9 cellular contexts compared by ENCODE assay signal in genomic region chr19:7679771-7680605, GRCh38. TPM values are rescaled to one million over a fixed set of nuclear protein-coding genes. Genes with fewer than 3 reads are reported as not detected.
DNase-seq lines count a peak whose midpoint lies in the region; ATAC-seq and TF ChIP-seq lines count a peak whose summit lies in the region.
"Had no signal": no experiment of that assay in that cellular context is flagged by ENCODE, and none has a peak within 500 bp of the region (broad histone marks: within the 10 kb centered on the region; RNA-seq: fewer than 3 reads in every experiment).

No MANE protein-coding gene starts in this region.

- no peaks in the 10 kb centered on the region for H3K9me3 ChIP-seq in testis

- TF ChIP-seq POLR2A in testis (IDR thresholded peaks at IDR 0.05): no peak

- H3K4me3 ChIP-seq in kidney epithelial cell (ENCODE audit: low read depth, low read length) (peak overlapping the region; percentile 15), testis (peak overlapping the region; percentile 98 to 100)

- H3K4me1 Mint-ChIP-seq in activated T-cell treated with anti-CD3 and anti-CD28 coated beads, Interleukin-2, amount 50 U/mL, for 4 hours (ENCODE audit: low read depth): peaks cover 45% of the 10 kb centered on the region
- peaks cover 40% of the 10 kb centered on the region for H3K4me1 Mint-ChIP-seq in activated T-helper 2 cell treated with anti-CD3 and anti-CD28 coated beads, Interferon-gamma antibody, Interleukin-2, Interleukin-4, amounts not matched to agents 10 μg/mL and 5 μg/mL and 100 μg/mL, durations not matched to agents 14 hours and 24 hours and 36 hours (ENCODE audit: low read depth)

- peak overlapping the region; percentile 69 for H3K4me3 Mint-ChIP-seq in activated T-cell treated with anti-CD3 and anti-CD28 coated beads, Interleukin-2, amount 50 U/mL, for 4 hours
- peak overlapping the region; percentile 47 for H3K4me3 Mint-ChIP-seq in activated T-helper 2 cell treated with anti-CD3 and anti-CD28 coated beads, Interferon-gamma antibody, Interleukin-2, Interleukin-4, amounts not matched to agents 10 μg/mL and 5 μg/mL and 100 μg/mL, durations not matched to agents 14 hours and 24 hours and 36 hours (ENCODE audit: low read depth)

- WGBS in testis, 2 donors: 34 to 39% methylated on average over 22 of the region's 22 CpGs

- peaks cover 15% of the 10 kb centered on the region for H3K27me3 ChIP-seq in kidney epithelial cell (ENCODE audit: control insufficient read depth, insufficient read depth, low read length)
- no peaks in the 10 kb centered on the region for H3K27me3 ChIP-seq in testis

- no peaks in the 10 kb centered on the region for H3K9me3 Mint-ChIP-seq in activated T-cell treated with anti-CD3 and anti-CD28 coated beads, Interleukin-2, amount 50 U/mL, for 4 hours
- H3K9me3 Mint-ChIP-seq in activated T-helper 2 cell treated with anti-CD3 and anti-CD28 coated beads, Interferon-gamma antibody, Interleukin-2, Interleukin-4, amounts not matched to agents 10 μg/mL and 5 μg/mL and 100 μg/mL, durations not matched to agents 14 hours and 24 hours and 36 hours: no peaks in the 10 kb centered on the region

- no peak for TF ChIP-seq CTCF in kidney epithelial cell (IDR thresholded peaks at IDR 0.05; ENCODE audit: insufficient read depth, low read length, poor library complexity, severe bottlenecking)
- TF ChIP-seq CTCF in testis (IDR thresholded peaks at IDR 0.05): no peak

- H3K36me3 Mint-ChIP-seq in activated T-cell treated with anti-CD3 and anti-CD28 coated beads, Interleukin-2, amount 50 U/mL, for 4 hours (ENCODE audit: insufficient read depth): no peaks in the 10 kb centered on the region
- H3K36me3 Mint-ChIP-seq in activated T-helper 2 cell treated with anti-CD3 and anti-CD28 coated beads, Interferon-gamma antibody, Interleukin-2, Interleukin-4, amounts not matched to agents 10 μg/mL and 5 μg/mL and 100 μg/mL, durations not matched to agents 14 hours and 24 hours and 36 hours (ENCODE audit: low read depth): peaks cover 10% of the 10 kb centered on the region

- ATAC-seq in activated T-cell treated with anti-CD3 and anti-CD28 coated beads, Interleukin-2, amount 50 U/mL, for 4 hours: no peak
- no peak for ATAC-seq in GM21526 (IDR thresholded peaks at IDR 0.05; ENCODE audit: low FRiP score, unreplicated experiment)
- ATAC-seq in GM19328 (IDR thresholded peaks at IDR 0.05; ENCODE audit: unreplicated experiment): no peak

- no peak for DNase-seq in activated T-cell treated with anti-CD3 and anti-CD28 coated beads, Interleukin-2, amount 50 U/mL, for 4 hours
- DNase-seq in activated T-cell treated with anti-CD3 and anti-CD28 coated beads, Interleukin-2, amount 50 U/mL, for 1 hour: no peak
- no peak for DNase-seq in activated T-helper 2 cell treated with anti-CD3 and anti-CD28 coated beads, Interferon-gamma antibody, Interleukin-2, Interleukin-4, amounts not matched to agents 10 μg/mL and 5 μg/mL and 100 μg/mL, durations not matched to agents 14 hours and 24 hours and 36 hours (ENCODE audit: low spot score)
- DNase-seq in kidney epithelial cell (ENCODE audit: low read depth) (no peak), testis (no peak), NCI-H1417 (lab: John Stamatoyannopoulos, UW) (no peak)

- peaks cover 11% of the 10 kb centered on the region for H3K4me1 ChIP-seq in testis

- intact Hi-C loops in activated T-helper 2 cell treated with anti-CD3 and anti-CD28 coated beads, Interferon-gamma antibody, Interleukin-2, Interleukin-4, amounts not matched to agents 10 μg/mL and 5 μg/mL and 100 μg/mL, durations not matched to agents 14 hours and 24 hours and 36 hours (cut with micrococcal nuclease): loop anchor here (1.0 to 2.0 kb wide), 3 partner anchors 28 to 112 kb away; partner anchors contain the start of genes PET100 and XAB2
- intact Hi-C loops in testis (cut with DNase I; ENCODE audit: low total_unique reads): loop anchor here (10.0 kb wide), 1 partner anchor 115 kb away; no protein-coding TSS in a partner anchor

- H3K27ac Mint-ChIP-seq in activated T-helper 2 cell treated with anti-CD3 and anti-CD28 coated beads, Interferon-gamma antibody, Interleukin-2, Interleukin-4, amounts not matched to agents 10 μg/mL and 5 μg/mL and 100 μg/mL, durations not matched to agents 14 hours and 24 hours and 36 hours: peak overlapping the region; percentile 55

- H3K36me3 ChIP-seq in kidney epithelial cell (ENCODE audit: control insufficient read depth, insufficient read depth, low read length) (no peaks in the 10 kb centered on the region), testis (ENCODE audit: low read depth, missing control alignments) (no peaks in the 10 kb centered on the region)

- H3K27me3 Mint-ChIP-seq in activated T-cell treated with anti-CD3 and anti-CD28 coated beads, Interleukin-2, amount 50 U/mL, for 4 hours (ENCODE audit: low read depth): peaks cover 30% of the 10 kb centered on the region
- peaks cover 25% of the 10 kb centered on the region for H3K27me3 Mint-ChIP-seq in activated T-helper 2 cell treated with anti-CD3 and anti-CD28 coated beads, Interferon-gamma antibody, Interleukin-2, Interleukin-4, amounts not matched to agents 10 μg/mL and 5 μg/mL and 100 μg/mL, durations not matched to agents 14 hours and 24 hours and 36 hours (ENCODE audit: low read depth)

- H3K27ac ChIP-seq in testis: no peak overlapping the region

RNA-seq across cellular contexts. Expression of gene TRAPPC5, which starts 0.6 kb away (rescaled TPM):
- 100 to 1,000 TPM in 1 of 3 donors, 10 to 100 TPM in 2; 81.3 to 112 (median 89.8) TPM for total RNA-seq in activated T-cell treated with anti-CD3 and anti-CD28 coated beads, Interleukin-2, amount 50 U/mL, for 4 hours
- 88.9 and 92.4 TPM in 2 replicates for total RNA-seq in activated T-helper 2 cell treated with anti-CD3 and anti-CD28 coated beads, Interferon-gamma antibody, Interleukin-2, Interleukin-4, amounts not matched to agents 10 μg/mL and 5 μg/mL and 100 μg/mL, durations not matched to agents 14 hours and 24 hours and 36 hours
- 117 and 148 TPM in 2 replicates for total RNA-seq in kidney epithelial cell
- total RNA-seq in testis: 100 to 1,000 TPM; 194 to 226 TPM
- polyA plus RNA-seq in testis (ENCODE audit: insufficient read depth, low read depth, low replicate concordance): 214 TPM

RNA-seq across cellular contexts. Expression of gene MCEMP1, which starts 3.1 kb away (rescaled TPM):
- total RNA-seq in activated T-cell treated with anti-CD3 and anti-CD28 coated beads, Interleukin-2, amount 50 U/mL, for 4 hours: not detected
- not detected in 2 replicates for total RNA-seq in activated T-helper 2 cell treated with anti-CD3 and anti-CD28 coated beads, Interferon-gamma antibody, Interleukin-2, Interleukin-4, amounts not matched to agents 10 μg/mL and 5 μg/mL and 100 μg/mL, durations not matched to agents 14 hours and 24 hours and 36 hours
- not detected in 2 replicates for total RNA-seq in kidney epithelial cell
- total RNA-seq in testis: not detected
- polyA plus RNA-seq in testis (ENCODE audit: insufficient read depth, low read depth, low replicate concordance): not detected
- total RNA-seq: myocyte had no signal

RNA-seq across cellular contexts. Expression of gene RETN, which starts 11.1 kb away (rescaled TPM):
- total RNA-seq in activated T-cell treated with anti-CD3 and anti-CD28 coated beads, Interleukin-2, amount 50 U/mL, for 4 hours: not detected
- total RNA-seq in activated T-helper 2 cell treated with anti-CD3 and anti-CD28 coated beads, Interferon-gamma antibody, Interleukin-2, Interleukin-4, amounts not matched to agents 10 μg/mL and 5 μg/mL and 100 μg/mL, durations not matched to agents 14 hours and 24 hours and 36 hours: not detected in 2 replicates
- total RNA-seq in kidney epithelial cell: 1.7 TPM in 1 of 2 replicates, not detected in the other
- not detected for total RNA-seq in testis
- 1.9 TPM for polyA plus RNA-seq in testis (ENCODE audit: insufficient read depth, low read depth, low replicate concordance)
- total RNA-seq: myocyte had no signal

RNA-seq across cellular contexts. Expression of gene FCER2, which starts 21.9 kb away (rescaled TPM):
- total RNA-seq in activated T-cell treated with anti-CD3 and anti-CD28 coated beads, Interleukin-2, amount 50 U/mL, for 4 hours: 10 to 100 TPM in 2 of 3 donors, 1 to 10 TPM in 1; 6.9 to 52.7 (median 20.5) TPM
- 0.46 and 0.99 TPM in 2 replicates for total RNA-seq in activated T-helper 2 cell treated with anti-CD3 and anti-CD28 coated beads, Interferon-gamma antibody, Interleukin-2, Interleukin-4, amounts not matched to agents 10 μg/mL and 5 μg/mL and 100 μg/mL, durations not matched to agents 14 hours and 24 hours and 36 hours
- not detected in 2 replicates for total RNA-seq in kidney epithelial cell
- total RNA-seq in testis: under 1 TPM; 0.79 to 0.87 TPM
- polyA plus RNA-seq in testis (ENCODE audit: insufficient read depth, low read depth, low replicate concordance): 1.1 TPM
- total RNA-seq: myocyte had no signal

RNA-seq across cellular contexts. Expression of gene STXBP2, which starts 43.1 kb away (rescaled TPM):
- total RNA-seq in activated T-cell treated with anti-CD3 and anti-CD28 coated beads, Interleukin-2, amount 50 U/mL, for 4 hours: 100 to 1,000 TPM; 113 to 119 (median 114) TPM
- 96.3 and 104 TPM in 2 replicates for total RNA-seq in activated T-helper 2 cell treated with anti-CD3 and anti-CD28 coated beads, Interferon-gamma antibody, Interleukin-2, Interleukin-4, amounts not matched to agents 10 μg/mL and 5 μg/mL and 100 μg/mL, durations not matched to agents 14 hours and 24 hours and 36 hours
- total RNA-seq in kidney epithelial cell (65.7 and 73.9 TPM in 2 replicates), testis (100 to 1,000 TPM; 155 to 156 TPM)
- 135 TPM for polyA plus RNA-seq in testis (ENCODE audit: insufficient read depth, low read depth, low replicate concordance)
- total RNA-seq: myocyte had no signal
